In genomic region chr4:88212253-88212561, GRCh38 we compare ENCODE assay signal across 14 cellular contexts. TPM values are rescaled to one million over a fixed set of nuclear protein-coding genes. Genes with fewer than 3 reads are reported as not detected.
A peak's percentile ranks its signal among the peaks of the same experiment; 100 is the strongest.
DNase-seq lines count a peak whose midpoint lies in the region; ATAC-seq and TF ChIP-seq lines count a peak whose summit lies in the region.
"Had no signal": no experiment of that assay in that cellular context is flagged by ENCODE, and none has a peak within 500 bp of the region (broad histone marks: within the 10 kb centered on the region; RNA-seq: fewer than 3 reads in every experiment).

No MANE protein-coding gene starts in this region.

- H3K9ac ChIP-seq in PC-3 (ENCODE audit: low read length) = no peak overlapping the region

- intact Hi-C loops in PC-3 (cut with micrococcal nuclease) = loop anchor here (1.0 to 5.0 kb wide), 4 partner anchors 157 to 359 kb away; no protein-coding TSS in a partner anchor
- intact Hi-C loops in CD4-positive, alpha-beta memory T cell (cut with micrococcal nuclease) = loop anchor here (1.0 to 10.0 kb wide), 4 partner anchors 179 to 463 kb away; no protein-coding TSS in a partner anchor

- POLR2A ChIA-PET in PC-3 (lab: Charles Lee; ENCODE audit: unreplicated experiment) = no interaction called here
- POLR2A ChIA-PET in CD4-positive, alpha-beta memory T cell (lab: Charles Lee; ENCODE audit: partially characterized antibody) = interaction anchor here (0.9 kb wide), 1 partner anchor 179 kb away, joined by 3 read pairs; no protein-coding TSS in a partner anchor

- no peak overlapping the region for H3K27ac Mint-ChIP-seq in HFFc6
- H3K27ac Mint-ChIP-seq in neural crest cell (ENCODE audit: unreplicated experiment) = no peak overlapping the region
- no peak overlapping the region for H3K27ac Mint-ChIP-seq in CD4-positive, alpha-beta memory T cell
- H3K27ac Mint-ChIP-seq: endodermal cell, natural killer cell had no signal

- H3K9me3 Mint-ChIP-seq in HFFc6 (no peaks in the 10 kb centered on the region), neural crest cell (no peaks in the 10 kb centered on the region)
- H3K9me3 Mint-ChIP-seq in CD4-positive, alpha-beta memory T cell = no peaks in the 10 kb centered on the region
- H3K9me3 Mint-ChIP-seq: endodermal cell, natural killer cell had no signal

- H3K4me3 Mint-ChIP-seq in HFFc6 (no peak overlapping the region), neural crest cell (no peak overlapping the region)
- H3K4me3 Mint-ChIP-seq in CD4-positive, alpha-beta memory T cell = no peak overlapping the region
- H3K4me3 Mint-ChIP-seq: endodermal cell, natural killer cell had no signal

- no TSS peak for BruUV-seq in PC-3 (replicated peaks; lab: Mats Ljungman, UMichigan)

- no peaks in the 10 kb centered on the region for H3K9me2 ChIP-seq in PC-3 (replicated peaks; ENCODE audit: low read length)

- H3K4me3 ChIP-seq in PC-3 (ENCODE audit: low read length) = no peak overlapping the region
- H3K4me3 ChIP-seq in CD4-positive, alpha-beta memory T cell (ENCODE audit: low read length in 2 of 2) = no peak overlapping the region
- H3K4me3 ChIP-seq: prostate gland, testis had no signal

- no peaks in the 10 kb centered on the region for H3K36me3 ChIP-seq in PC-3 (ENCODE audit: low read depth, low read length)
- no peaks in the 10 kb centered on the region for H3K36me3 ChIP-seq in CD4-positive, alpha-beta memory T cell (ENCODE audit: insufficient read depth, low read length)
- H3K36me3 ChIP-seq: BE2C, prostate gland had no signal

- no peaks in the 10 kb centered on the region for H3K9me3 ChIP-seq in PC-3 (ENCODE audit: low read length)
- no peaks in the 10 kb centered on the region for H3K9me3 ChIP-seq in CD4-positive, alpha-beta memory T cell (ENCODE audit: control insufficient read depth in 1 of 2, low read length in 2 of 2)
- H3K9me3 ChIP-seq: BE2C, prostate gland, testis had no signal

- DNase-seq in HFFc6 = no peak
- DNase-seq in PC-3 = no peak
- no peak for DNase-seq in neural crest cell (ENCODE audit: low read depth, low spot score)
- DNase-seq in NCI-H524 treated with DMSO at 0.1 percent for 48 hours (lab: John Stamatoyannopoulos, UW) = no peak
- DNase-seq in CD4-positive, alpha-beta memory T cell = no peak
- no peak for DNase-seq in NCI-H1930 (lab: John Stamatoyannopoulos, UW)
- DNase-seq: activated gamma-delta T cell, cerebellar nuclear complex, natural killer cell had no signal

- H3K4me2 ChIP-seq in PC-3 (ENCODE audit: low read length) = 0 out of 2 replicates have a peak overlapping the region, but pooled peaks have one; percentile 46

- H3K4me1 Mint-ChIP-seq in HFFc6 (ENCODE audit: low read depth) = no peaks in the 10 kb centered on the region
- H3K4me1 Mint-ChIP-seq in neural crest cell = peaks cover 6% of the 10 kb centered on the region
- H3K4me1 Mint-ChIP-seq in CD4-positive, alpha-beta memory T cell = peaks cover 0 to 3% (median 0%) of the 10 kb centered on the region in 4 donors

- H3K27ac ChIP-seq in PC-3 (ENCODE audit: low read length) = no peak overlapping the region
- H3K27ac ChIP-seq in CD4-positive, alpha-beta memory T cell (ENCODE audit: low read depth, low read length) = no peak overlapping the region
- H3K27ac ChIP-seq: prostate gland, testis had no signal

- ATAC-seq in GM19043 (IDR thresholded peaks at IDR 0.05; ENCODE audit: low read depth, unreplicated experiment) (peak; percentile 23), PC-3 (no peak; the same call in 1 of the 2 replicates)

- H3K27me3 Mint-ChIP-seq in HFFc6 (ENCODE audit: insufficient read depth) (peaks cover 10% of the 10 kb centered on the region), neural crest cell (ENCODE audit: low read depth) (no peaks in the 10 kb centered on the region)
- peaks cover 3 to 5% of the 10 kb centered on the region in 2 donors for H3K27me3 Mint-ChIP-seq in CD4-positive, alpha-beta memory T cell

- no peaks in the 10 kb centered on the region for H4K20me1 ChIP-seq in PC-3 (ENCODE audit: low read length)

- TF ChIP-seq CTCF in HFFc6 (IDR thresholded peaks at IDR 0.05) (peak; percentile 54; the same call in 1 of the 2 replicates), PC-3 (conservative IDR thresholded peaks at IDR 0.05; ENCODE audit: low read depth, low read length) (no peak), neural crest cell (conservative IDR thresholded peaks at IDR 0.05) (peak; percentile 14)

- no peaks in the 10 kb centered on the region; the same call in 1 of the 2 replicates for H3K4me1 ChIP-seq in PC-3 (ENCODE audit: insufficient read depth, low read length)
- no peaks in the 10 kb centered on the region for H3K4me1 ChIP-seq in CD4-positive, alpha-beta memory T cell (ENCODE audit: insufficient read depth, low read length)
- H3K4me1 ChIP-seq: BE2C, prostate gland, testis had no signal

- H2AFZ ChIP-seq in PC-3 (ENCODE audit: low read length) = no peak overlapping the region

- no peaks in the 10 kb centered on the region for H3F3A ChIP-seq in PC-3 (ENCODE audit: low read length, unreplicated experiment)

- no peaks in the 10 kb centered on the region for H3K36me3 Mint-ChIP-seq in HFFc6 (ENCODE audit: low read depth)
- H3K36me3 Mint-ChIP-seq in neural crest cell (ENCODE audit: low read depth) = no peaks in the 10 kb centered on the region
- H3K36me3 Mint-ChIP-seq in CD4-positive, alpha-beta memory T cell = no peaks in the 10 kb centered on the region
- H3K36me3 Mint-ChIP-seq: natural killer cell had no signal

- H3K79me2 ChIP-seq in PC-3 (ENCODE audit: low read length) = no peaks in the 10 kb centered on the region

- H3K27me3 ChIP-seq in PC-3 (ENCODE audit: low read length) = no peaks in the 10 kb centered on the region
- H3K27me3 ChIP-seq in CD4-positive, alpha-beta memory T cell (ENCODE audit: insufficient read depth, low read length) = no peaks in the 10 kb centered on the region
- H3K27me3 ChIP-seq: testis had no signal

- CTCF ChIA-PET in PC-3 (lab: Charles Lee) = interaction anchor here (1.0 to 1.4 kb wide), 2 partner anchors 157 to 179 kb away, joined by 7 to 16 read pairs; no protein-coding TSS in a partner anchor
- CTCF ChIA-PET in CD4-positive, alpha-beta memory T cell (lab: Charles Lee; ENCODE audit: partially characterized antibody) = interaction anchor here (0.8 to 14.6 kb wide), 20 partner anchors 8 to 1061 kb away, joined by 3 to 469 read pairs (median 6); partner anchors contain the start of gene PYURF

RNA-seq across cellular contexts. Expression of gene ABCG2, which starts 53.8 kb away (rescaled TPM):
- total RNA-seq in HFFc6 (2021; fragmentation: NEBNext Ultra II Directional; extraction: Animal tissue kit (Norgen Biotek cat#: 25700)) = under 1 TPM; 0.10 to 0.33 (median 0.13) TPM
- total RNA-seq in PC-3 (2014; rRNA removed) (not detected in 2 replicates), neural crest cell (5.1 and 5.3 TPM in 2 replicates)
- total RNA-seq in CD4-positive, alpha-beta memory T cell = under 1 TPM; 0.44 to 0.61 TPM
- 1 to 10 TPM in 1 of 2 donors, under 1 TPM in 1; 0.81 to 1.4 TPM for polyA plus RNA-seq in CD4-positive, alpha-beta memory T cell
